12 cellular contexts compared by ENCODE assay signal in genomic region chr3:137163241-137163916, GRCh38.
A peak's percentile ranks its signal among the peaks of the same experiment; 100 is the strongest.
DNase-seq lines count a peak whose midpoint lies in the region; ATAC-seq and TF ChIP-seq lines count a peak whose summit lies in the region.
"Had no signal": no experiment of that assay in that cellular context is flagged by ENCODE, and none has a peak within 500 bp of the region (broad histone marks: within the 10 kb centered on the region; RNA-seq: fewer than 3 reads in every experiment).

No MANE protein-coding gene starts in this region.

- TF ChIP-seq CTCF in gastrocnemius medialis (IDR thresholded peaks at IDR 0.05 in 4 of 5, conservative IDR thresholded peaks at IDR 0.05 in 1 of 5), result no peak

- H3K4me1 Mint-ChIP-seq in activated naive CD4-positive, alpha-beta T cell treated with anti-CD3 and anti-CD28 coated beads, Interleukin-2, amount 10 ng/mL, durations not matched to agents 7 days and 5 days, result no peaks in the 10 kb centered on the region
- H3K4me1 Mint-ChIP-seq: activated B cell treated with CpG ODN at 0.5 μM for 24 hours had no signal

- TF ChIP-seq POLR2A in gastrocnemius medialis (IDR thresholded peaks at IDR 0.05), result no peak

- no peak overlapping the region for H3K27ac ChIP-seq in iPS-20b (ENCODE audit: low read length)
- H3K27ac ChIP-seq in gastrocnemius medialis, result peak overlapping the region; percentile 17 to 55 (median 49)
- H3K27ac ChIP-seq: KMS-11, neutrophil had no signal

- H3K9me3 ChIP-seq in NT2/D1 (ENCODE audit: insufficient read depth, low read length), result no peaks in the 10 kb centered on the region
- no peaks in the 10 kb centered on the region for H3K9me3 ChIP-seq in iPS-20b (ENCODE audit: insufficient read depth, low read depth, low read length)
- H3K9me3 ChIP-seq in gastrocnemius medialis, result no peaks in the 10 kb centered on the region
- H3K9me3 ChIP-seq: neutrophil had no signal

- H3K27ac Mint-ChIP-seq in activated naive CD4-positive, alpha-beta T cell treated with anti-CD3 and anti-CD28 coated beads, Interleukin-2, amount 10 ng/mL, durations not matched to agents 7 days and 5 days, result no peak overlapping the region
- H3K27ac Mint-ChIP-seq: activated B cell treated with CpG ODN at 0.5 μM for 24 hours; activated T-helper 1 cell treated with anti-CD3 and anti-CD28 coated beads, Interleukin-12 subunit alpha, Interleukin-12 subunit beta, Interleukin-2, Interleukin-4 antibody, amounts not matched to agents 30 ng/mL and 10 ng/mL and 1 ng/mL, durations not matched to agents 14 hours and 24 hours and 36 hours had no signal

- ATAC-seq in HG02798 (IDR thresholded peaks at IDR 0.05; ENCODE audit: poor library complexity, unreplicated experiment), result peak; percentile 35
- peak; percentile 62 to 68 for ATAC-seq in gastrocnemius medialis
- no peak for ATAC-seq in HG03442 (IDR thresholded peaks at IDR 0.05; ENCODE audit: unreplicated experiment)

- H3K4me1 ChIP-seq in NT2/D1 (ENCODE audit: insufficient read depth, insufficient read length) (no peaks in the 10 kb centered on the region), iPS-20b (ENCODE audit: insufficient read depth, low read length) (peaks cover 10% of the 10 kb centered on the region; the same call in 1 of the 2 replicates), gastrocnemius medialis (peaks cover 0 to 6% of the 10 kb centered on the region in 2 donors)

- H3K36me3 ChIP-seq in NT2/D1 (ENCODE audit: insufficient read depth, insufficient read length, low read length) (no peaks in the 10 kb centered on the region), iPS-20b (ENCODE audit: insufficient read depth, low read depth, low read length) (no peaks in the 10 kb centered on the region), gastrocnemius medialis (no peaks in the 10 kb centered on the region)
- H3K36me3 ChIP-seq: neutrophil had no signal

- no peaks in the 10 kb centered on the region for H3K36me3 Mint-ChIP-seq in activated naive CD4-positive, alpha-beta T cell treated with anti-CD3 and anti-CD28 coated beads, Interleukin-2, amount 10 ng/mL, durations not matched to agents 7 days and 5 days

- CTCF ChIA-PET in activated naive CD4-positive, alpha-beta T cell treated with anti-CD3 and anti-CD28 coated beads, Interleukin-2, amount 10 ng/mL, durations not matched to agents 7 days and 5 days (lab: Charles Lee), result no interaction called here

- no peaks in the 10 kb centered on the region for H3K27me3 Mint-ChIP-seq in activated naive CD4-positive, alpha-beta T cell treated with anti-CD3 and anti-CD28 coated beads, Interleukin-2, amount 10 ng/mL, durations not matched to agents 7 days and 5 days

- H3K4me3 Mint-ChIP-seq in activated naive CD4-positive, alpha-beta T cell treated with anti-CD3 and anti-CD28 coated beads, Interleukin-2, amount 10 ng/mL, durations not matched to agents 7 days and 5 days, result no peak overlapping the region
- H3K4me3 Mint-ChIP-seq: activated B cell treated with CpG ODN at 0.5 μM for 24 hours; activated T-helper 1 cell treated with anti-CD3 and anti-CD28 coated beads, Interleukin-12 subunit alpha, Interleukin-12 subunit beta, Interleukin-2, Interleukin-4 antibody, amounts not matched to agents 30 ng/mL and 10 ng/mL and 1 ng/mL, durations not matched to agents 14 hours and 24 hours and 36 hours had no signal

- H3K9ac ChIP-seq in NT2/D1 (ENCODE audit: insufficient read length, low read depth) (no peak overlapping the region), iPS-20b (ENCODE audit: low read depth, low read length) (peak overlapping the region; percentile 25; the same call in 1 of the 2 replicates)
- H3K9ac ChIP-seq: KMS-11 had no signal

- H3K27me3 ChIP-seq in NT2/D1 (ENCODE audit: insufficient read depth, insufficient read length), result no peaks in the 10 kb centered on the region
- no peaks in the 10 kb centered on the region for H3K27me3 ChIP-seq in iPS-20b (ENCODE audit: insufficient read depth, low read length)
- H3K27me3 ChIP-seq in gastrocnemius medialis, result no peaks in the 10 kb centered on the region
- H3K27me3 ChIP-seq: neutrophil had no signal

- in situ Hi-C loops in gastrocnemius medialis (cut with MboI; ENCODE audit: low sequenced_read_pairs in 4 of 4), result no loop called here

- H3K9me3 Mint-ChIP-seq in activated naive CD4-positive, alpha-beta T cell treated with anti-CD3 and anti-CD28 coated beads, Interleukin-2, amount 10 ng/mL, durations not matched to agents 7 days and 5 days, result no peaks in the 10 kb centered on the region
- H3K9me3 Mint-ChIP-seq: activated B cell treated with CpG ODN at 0.5 μM for 24 hours; activated T-helper 1 cell treated with anti-CD3 and anti-CD28 coated beads, Interleukin-12 subunit alpha, Interleukin-12 subunit beta, Interleukin-2, Interleukin-4 antibody, amounts not matched to agents 30 ng/mL and 10 ng/mL and 1 ng/mL, durations not matched to agents 14 hours and 24 hours and 36 hours had no signal

- intact Hi-C loops in gastrocnemius medialis (cut with DNase I; ENCODE audit: low total_unique reads), result no loop called here

- H3K4me3 ChIP-seq in NT2/D1 (ENCODE audit: insufficient read length, low read depth) (no peak overlapping the region), iPS-20b (ENCODE audit: low read length) (peak overlapping the region; percentile 5; the same call in 1 of the 2 replicates), gastrocnemius medialis (peak overlapping the region in 2 of 4 donors; percentile 1 to 36)

- peak; percentile 82 for DNase-seq in NT2/D1 (ENCODE audit: low read depth, low spot score)
- DNase-seq in gastrocnemius medialis, result no peak
- DNase-seq in anterior cingulate cortex (lab: John Stamatoyannopoulos, UW), result no peak
- no peak for DNase-seq in activated naive CD4-positive, alpha-beta T cell treated with anti-CD3 and anti-CD28 coated beads, Interleukin-2, amount 10 ng/mL, durations not matched to agents 7 days and 5 days
- no peak for DNase-seq in NCI-H524 treated with DMSO at 0.1 percent for 48 hours (lab: John Stamatoyannopoulos, UW)
- DNase-seq: activated B cell treated with CpG ODN at 0.5 μM for 24 hours had no signal
